11 cellular contexts compared by ENCODE assay signal in genomic region chr2:15334650-15335326, GRCh38.
A peak's percentile ranks its signal among the peaks of the same experiment; 100 is the strongest.
DNase-seq lines count a peak whose midpoint lies in the region; ATAC-seq and TF ChIP-seq lines count a peak whose summit lies in the region.
"Had no signal": no experiment of that assay in that cellular context is flagged by ENCODE, and none has a peak within 500 bp of the region (broad histone marks: within the 10 kb centered on the region; RNA-seq: fewer than 3 reads in every experiment).

No MANE protein-coding gene starts in this region.

- H3K27ac ChIP-seq in RWPE2 (ENCODE audit: poor library complexity, severe bottlenecking), result no peak overlapping the region
- no peak overlapping the region for H3K27ac ChIP-seq in right lobe of liver
- no peak overlapping the region for H3K27ac ChIP-seq in testis

- intact Hi-C loops in right lobe of liver (cut with DNase I), result no loop called here
- intact Hi-C loops in testis (cut with DNase I; ENCODE audit: low total_unique reads), result no loop called here

- H3K4me3 Mint-ChIP-seq in activated naive CD4-positive, alpha-beta T cell treated with anti-CD3 and anti-CD28 coated beads, Interleukin-2, amount 10 ng/mL, durations not matched to agents 7 days and 5 days, result no peak overlapping the region
- H3K4me3 Mint-ChIP-seq: naive thymus-derived CD8-positive, alpha-beta T cell; stimulated activated naive CD8-positive, alpha-beta T cell treated with anti-CD3 and anti-CD28 coated beads, Interleukin-15, Interleukin-2, amounts not matched to agents 100 ng/mL and 50 ng/mL, for 24 hours had no signal

- peak; percentile 89 for DNase-seq in DMS79 treated with DMSO at 0.1 percent for 48 hours (lab: John Stamatoyannopoulos, UW)
- peak; percentile 45 for DNase-seq in NCI-H146 (lab: John Stamatoyannopoulos, UW)
- no peak for DNase-seq in RWPE2 (ENCODE audit: low spot score)
- DNase-seq in foreskin melanocyte, result peak; percentile 73
- DNase-seq in right lobe of liver, result no peak
- DNase-seq in activated naive CD4-positive, alpha-beta T cell treated with anti-CD3 and anti-CD28 coated beads, Interleukin-2, amount 10 ng/mL, durations not matched to agents 7 days and 5 days, result no peak
- DNase-seq in testis, result no peak
- no peak for DNase-seq in activated gamma-delta T cell treated with Interleukin-2 at 50 U/mL for 16 hours
- DNase-seq: naive thymus-derived CD8-positive, alpha-beta T cell had no signal

- H3K9me3 ChIP-seq in RWPE2 (ENCODE audit: severe bottlenecking) (no peaks in the 10 kb centered on the region), right lobe of liver (no peaks in the 10 kb centered on the region), testis (no peaks in the 10 kb centered on the region)

- H3K27ac Mint-ChIP-seq in activated naive CD4-positive, alpha-beta T cell treated with anti-CD3 and anti-CD28 coated beads, Interleukin-2, amount 10 ng/mL, durations not matched to agents 7 days and 5 days, result no peak overlapping the region
- H3K27ac Mint-ChIP-seq: activated T-helper 2 cell treated with anti-CD3 and anti-CD28 coated beads, Interferon-gamma antibody, Interleukin-2, Interleukin-4, amounts not matched to agents 10 μg/mL and 5 μg/mL and 100 μg/mL, durations not matched to agents 14 hours and 24 hours and 36 hours; stimulated activated naive CD8-positive, alpha-beta T cell treated with anti-CD3 and anti-CD28 coated beads, Interleukin-15, Interleukin-2, amounts not matched to agents 100 ng/mL and 50 ng/mL, for 24 hours had no signal

- CTCF ChIA-PET in activated naive CD4-positive, alpha-beta T cell treated with anti-CD3 and anti-CD28 coated beads, Interleukin-2, amount 10 ng/mL, durations not matched to agents 7 days and 5 days (lab: Charles Lee), result no interaction called here

- TF ChIP-seq POLR2A in right lobe of liver (IDR thresholded peaks at IDR 0.05) (no peak), testis (IDR thresholded peaks at IDR 0.05) (no peak)

- H3K4me3 ChIP-seq in RWPE2 (ENCODE audit: severe bottlenecking) (no peak overlapping the region), right lobe of liver (no peak overlapping the region), testis (no peak overlapping the region)

- 95% methylated on average over 5 of the region's 5 CpGs for WGBS in right lobe of liver (ENCODE audit: insufficient coverage, low coverage, low lambda C conversion rate, missing lambda C conversion rate)
- WGBS in testis, 2 donors, result 85 to 91% methylated on average over 5 of the region's 5 CpGs

- no peak for TF ChIP-seq CTCF in RWPE2 (IDR thresholded peaks at IDR 0.05; ENCODE audit: poor library complexity, severe bottlenecking)
- TF ChIP-seq CTCF in right lobe of liver (IDR thresholded peaks at IDR 0.05), result no peak
- TF ChIP-seq CTCF in testis (IDR thresholded peaks at IDR 0.05), result no peak

- H3K27me3 Mint-ChIP-seq in activated naive CD4-positive, alpha-beta T cell treated with anti-CD3 and anti-CD28 coated beads, Interleukin-2, amount 10 ng/mL, durations not matched to agents 7 days and 5 days, result no peaks in the 10 kb centered on the region
- H3K27me3 Mint-ChIP-seq: naive thymus-derived CD8-positive, alpha-beta T cell; stimulated activated naive CD8-positive, alpha-beta T cell treated with anti-CD3 and anti-CD28 coated beads, Interleukin-15, Interleukin-2, amounts not matched to agents 100 ng/mL and 50 ng/mL, for 24 hours had no signal

- peaks cover 4% of the 10 kb centered on the region for H3K4me1 Mint-ChIP-seq in activated naive CD4-positive, alpha-beta T cell treated with anti-CD3 and anti-CD28 coated beads, Interleukin-2, amount 10 ng/mL, durations not matched to agents 7 days and 5 days

- H3K36me3 ChIP-seq in RWPE2 (ENCODE audit: low read depth) (peaks cover 6% of the 10 kb centered on the region; the same call in 1 of the 2 replicates), right lobe of liver (peaks cover 0 to 8% (median 2%) of the 10 kb centered on the region in 4 donors), testis (ENCODE audit: low read depth, missing control alignments) (no peaks in the 10 kb centered on the region)

- peaks cover 27% of the 10 kb centered on the region for H3K4me1 ChIP-seq in RWPE2 (ENCODE audit: insufficient read depth, poor library complexity, severe bottlenecking)
- H3K4me1 ChIP-seq in right lobe of liver, result no peaks in the 10 kb centered on the region
- H3K4me1 ChIP-seq in testis, result no peaks in the 10 kb centered on the region

- peaks cover 8% of the 10 kb centered on the region for H3K36me3 Mint-ChIP-seq in activated naive CD4-positive, alpha-beta T cell treated with anti-CD3 and anti-CD28 coated beads, Interleukin-2, amount 10 ng/mL, durations not matched to agents 7 days and 5 days

- H3K9me3 Mint-ChIP-seq in activated naive CD4-positive, alpha-beta T cell treated with anti-CD3 and anti-CD28 coated beads, Interleukin-2, amount 10 ng/mL, durations not matched to agents 7 days and 5 days, result no peaks in the 10 kb centered on the region
- H3K9me3 Mint-ChIP-seq: activated T-helper 2 cell treated with anti-CD3 and anti-CD28 coated beads, Interferon-gamma antibody, Interleukin-2, Interleukin-4, amounts not matched to agents 10 μg/mL and 5 μg/mL and 100 μg/mL, durations not matched to agents 14 hours and 24 hours and 36 hours; naive thymus-derived CD8-positive, alpha-beta T cell; stimulated activated naive CD8-positive, alpha-beta T cell treated with anti-CD3 and anti-CD28 coated beads, Interleukin-15, Interleukin-2, amounts not matched to agents 100 ng/mL and 50 ng/mL, for 24 hours had no signal

- peak; percentile 86 for ATAC-seq in RWPE2 (ENCODE audit: low read depth)
- ATAC-seq in right lobe of liver, result no peak
- ATAC-seq: naive thymus-derived CD8-positive, alpha-beta T cell had no signal

- H3K27me3 ChIP-seq in RWPE2 (ENCODE audit: insufficient read depth, poor library complexity, severe bottlenecking), result no peaks in the 10 kb centered on the region
- no peaks in the 10 kb centered on the region for H3K27me3 ChIP-seq in right lobe of liver
- H3K27me3 ChIP-seq in testis, result no peaks in the 10 kb centered on the region

Comparison
In these comparisons a context has a peak if more than half of its experiments do, and no peak if none do; other contexts are left out.
1. DNase-seq: peak in DMS79 treated with DMSO at 0.1 percent for 48 hours (single experiment), NCI-H146 (single experiment) and foreskin melanocyte (single experiment); none in RWPE2 (single experiment), right lobe of liver (0 of 3), activated naive CD4-positive, alpha-beta T cell treated with anti-CD3 and anti-CD28 coated beads, Interleukin-2, amount 10 ng/mL, durations not matched to agents 7 days and 5 days (single experiment), testis (single experiment) and activated gamma-delta T cell treated with Interleukin-2 at 50 U/mL for 16 hours (single experiment).